In genomic region chr4:109444182-109444844, GRCh38 we compare ENCODE assay signal across 12 cellular contexts. TPM values are rescaled to one million over a fixed set of nuclear protein-coding genes. Genes with fewer than 3 reads are reported as not detected.
A peak's percentile ranks its signal among the peaks of the same experiment; 100 is the strongest.
DNase-seq lines count a peak whose midpoint lies in the region; ATAC-seq and TF ChIP-seq lines count a peak whose summit lies in the region.
"Had no signal": no experiment of that assay in that cellular context is flagged by ENCODE, and none has a peak within 500 bp of the region (broad histone marks: within the 10 kb centered on the region; RNA-seq: fewer than 3 reads in every experiment).

No MANE protein-coding gene starts in this region.

- no peaks in the 10 kb centered on the region for H3K36me3 ChIP-seq in mucosa of descending colon (ENCODE audit: low read depth)

- ATAC-seq in GM18520 (IDR thresholded peaks at IDR 0.05; ENCODE audit: unreplicated experiment) = peak; percentile 55
- peak; percentile 64 for ATAC-seq in GM21619 (IDR thresholded peaks at IDR 0.05; ENCODE audit: unreplicated experiment)
- ATAC-seq in HG03457 (IDR thresholded peaks at IDR 0.05; ENCODE audit: unreplicated experiment) = peak; percentile 53
- no peak for ATAC-seq in mucosa of descending colon

- no peak overlapping the region for H3K4me3 ChIP-seq in mucosa of descending colon
- H3K4me3 ChIP-seq: spleen had no signal

- intact Hi-C loops in mucosa of descending colon (cut with DNase I, micrococcal nuclease) = no loop called here

- peaks cover 13% of the 10 kb centered on the region for H3K4me1 ChIP-seq in mucosa of descending colon (ENCODE audit: low read depth)

- peak; percentile 64 for DNase-seq in foreskin melanocyte
- DNase-seq in superior temporal gyrus (ENCODE audit: extremely low spot score) = no peak
- DNase-seq in NCI-H2081 (lab: John Stamatoyannopoulos, UW) = no peak
- DNase-seq in mucosa of descending colon = no peak
- no peak for DNase-seq in NCI-H82 (lab: John Stamatoyannopoulos, UW)
- DNase-seq: hippocampal formation, IMR-90, NCI-H526 treated with DMSO at 0.1 percent for 48 hours, spleen had no signal

- no peaks in the 10 kb centered on the region for H3K9me3 ChIP-seq in mucosa of descending colon

- no peak for TF ChIP-seq CTCF in mucosa of descending colon (IDR thresholded peaks at IDR 0.05)

RNA-seq across cellular contexts. Expression of gene SEC24B, which starts 10.7 kb away (rescaled TPM):
- 10 to 100 TPM; 28.5 to 41.7 (median 35.0) TPM for total RNA-seq in mucosa of descending colon
